ENCODE assay signal across 22 cellular contexts in genomic region chr12:90260136-90260535, GRCh38.
"Had no signal": no experiment of that assay in that cellular context is flagged by ENCODE, and none has a peak within 500 bp of the region (broad histone marks: within the 10 kb centered on the region; RNA-seq: fewer than 3 reads in every experiment).

No MANE protein-coding gene starts in this region.

- H3K36me3 ChIP-seq: cardiac muscle cell, thoracic aorta, uterus had no signal

- H3K27ac Mint-ChIP-seq: activated CD4-positive, alpha-beta T cell treated with anti-CD3 and anti-CD28 coated beads for 36 hours; activated CD8-positive, alpha-beta memory T cell treated with anti-CD3 and anti-CD28 coated beads, Interleukin-2, amount 10 ng/mL, durations not matched to agents 7 days and 5 days; activated CD8-positive, alpha-beta T cell treated with anti-CD3 and anti-CD28 coated beads, Interleukin-2, amount 10 ng/mL, durations not matched to agents 7 days and 5 days; activated naive CD4-positive, alpha-beta T cell treated with anti-CD3 and anti-CD28 coated beads, Interleukin-2, amount 50 U/mL, for 24 hours; activated naive CD8-positive, alpha-beta T cell treated with anti-CD3 and anti-CD28 coated beads, Interleukin-2, amount 50 U/mL, for 24 hours; activated T-helper 2 cell treated with anti-CD3 and anti-CD28 coated beads, Interferon-gamma antibody, Interleukin-2, Interleukin-4, amounts not matched to agents 10 μg/mL and 5 μg/mL and 100 μg/mL, durations not matched to agents 14 hours and 24 hours and 36 hours; natural killer cell; stimulated activated effector memory CD8-positive, alpha-beta T cell treated with anti-CD3 and anti-CD28 coated beads, Interleukin-12 subunit alpha, Interleukin-12 subunit beta, amount 100 ng/mL, for 72 hours; stimulated activated naive CD8-positive, alpha-beta T cell treated with anti-CD3 and anti-CD28 coated beads, Interleukin-15, Interleukin-2, amounts not matched to agents 100 ng/mL and 50 ng/mL, for 24 hours had no signal

- H3K4me3 ChIP-seq: body of pancreas, cardiac muscle cell, thoracic aorta, uterus had no signal

- H3K27me3 Mint-ChIP-seq: activated CD4-positive, alpha-beta T cell treated with anti-CD3 and anti-CD28 coated beads for 36 hours had no signal

- ATAC-seq: activated CD4-positive, alpha-beta T cell treated with anti-CD3 and anti-CD28 coated beads for 36 hours; activated CD8-positive, alpha-beta memory T cell treated with anti-CD3 and anti-CD28 coated beads, Interleukin-2, amount 10 ng/mL, durations not matched to agents 7 days and 5 days; activated CD8-positive, alpha-beta T cell treated with anti-CD3 and anti-CD28 coated beads, Interleukin-2, amount 10 ng/mL, durations not matched to agents 7 days and 5 days; activated naive CD8-positive, alpha-beta T cell treated with anti-CD3 and anti-CD28 coated beads, Interleukin-2, amount 50 U/mL, for 24 hours; body of pancreas; left ventricle myocardium superior; natural killer cell; right cardiac atrium; stimulated activated effector memory CD8-positive, alpha-beta T cell treated with anti-CD3 and anti-CD28 coated beads, Interleukin-12 subunit alpha, Interleukin-12 subunit beta, amount 100 ng/mL, for 72 hours had no signal

- H3K36me3 Mint-ChIP-seq: activated CD8-positive, alpha-beta memory T cell treated with anti-CD3 and anti-CD28 coated beads, Interleukin-2, amount 10 ng/mL, durations not matched to agents 7 days and 5 days; activated naive CD4-positive, alpha-beta T cell treated with anti-CD3 and anti-CD28 coated beads, Interleukin-2, amount 50 U/mL, for 24 hours; natural killer cell; stimulated activated effector memory CD8-positive, alpha-beta T cell treated with anti-CD3 and anti-CD28 coated beads, Interleukin-12 subunit alpha, Interleukin-12 subunit beta, amount 100 ng/mL, for 72 hours had no signal

- H3K4me1 Mint-ChIP-seq: activated CD4-positive, alpha-beta T cell treated with anti-CD3 and anti-CD28 coated beads for 36 hours; activated CD8-positive, alpha-beta memory T cell treated with anti-CD3 and anti-CD28 coated beads, Interleukin-2, amount 10 ng/mL, durations not matched to agents 7 days and 5 days; activated naive CD4-positive, alpha-beta T cell treated with anti-CD3 and anti-CD28 coated beads, Interleukin-2, amount 50 U/mL, for 24 hours; activated naive CD8-positive, alpha-beta T cell treated with anti-CD3 and anti-CD28 coated beads, Interleukin-2, amount 50 U/mL, for 24 hours; natural killer cell; stimulated activated effector memory CD8-positive, alpha-beta T cell treated with anti-CD3 and anti-CD28 coated beads, Interleukin-12 subunit alpha, Interleukin-12 subunit beta, amount 100 ng/mL, for 72 hours had no signal

- H3K9me3 Mint-ChIP-seq: activated naive CD4-positive, alpha-beta T cell treated with anti-CD3 and anti-CD28 coated beads, Interleukin-2, amount 50 U/mL, for 24 hours; activated naive CD8-positive, alpha-beta T cell treated with anti-CD3 and anti-CD28 coated beads, Interleukin-2, amount 50 U/mL, for 24 hours; activated T-helper 2 cell treated with anti-CD3 and anti-CD28 coated beads, Interferon-gamma antibody, Interleukin-2, Interleukin-4, amounts not matched to agents 10 μg/mL and 5 μg/mL and 100 μg/mL, durations not matched to agents 14 hours and 24 hours and 36 hours; natural killer cell; stimulated activated effector memory CD8-positive, alpha-beta T cell treated with anti-CD3 and anti-CD28 coated beads, Interleukin-12 subunit alpha, Interleukin-12 subunit beta, amount 100 ng/mL, for 72 hours; stimulated activated naive CD8-positive, alpha-beta T cell treated with anti-CD3 and anti-CD28 coated beads, Interleukin-15, Interleukin-2, amounts not matched to agents 100 ng/mL and 50 ng/mL, for 24 hours had no signal

- H3K27ac ChIP-seq: body of pancreas, cardiac muscle cell, thoracic aorta had no signal

- H3K9me3 ChIP-seq: body of pancreas, thoracic aorta, uterus had no signal

- H3K4me1 ChIP-seq: uterus had no signal

- H3K4me3 Mint-ChIP-seq: activated CD4-positive, alpha-beta T cell treated with anti-CD3 and anti-CD28 coated beads for 36 hours; activated CD8-positive, alpha-beta memory T cell treated with anti-CD3 and anti-CD28 coated beads, Interleukin-2, amount 10 ng/mL, durations not matched to agents 7 days and 5 days; activated CD8-positive, alpha-beta T cell treated with anti-CD3 and anti-CD28 coated beads, Interleukin-2, amount 10 ng/mL, durations not matched to agents 7 days and 5 days; activated naive CD4-positive, alpha-beta T cell treated with anti-CD3 and anti-CD28 coated beads, Interleukin-2, amount 50 U/mL, for 24 hours; activated naive CD8-positive, alpha-beta T cell treated with anti-CD3 and anti-CD28 coated beads, Interleukin-2, amount 50 U/mL, for 24 hours; natural killer cell; stimulated activated effector memory CD8-positive, alpha-beta T cell treated with anti-CD3 and anti-CD28 coated beads, Interleukin-12 subunit alpha, Interleukin-12 subunit beta, amount 100 ng/mL, for 72 hours; stimulated activated naive CD8-positive, alpha-beta T cell treated with anti-CD3 and anti-CD28 coated beads, Interleukin-15, Interleukin-2, amounts not matched to agents 100 ng/mL and 50 ng/mL, for 24 hours had no signal

- DNase-seq: activated CD4-positive, alpha-beta T cell treated with anti-CD3 and anti-CD28 coated beads for 36 hours; activated CD4-positive, CD25-positive, alpha-beta regulatory T cell; activated CD8-positive, alpha-beta memory T cell treated with anti-CD3 and anti-CD28 coated beads, Interleukin-2, amount 10 ng/mL, durations not matched to agents 7 days and 5 days; activated CD8-positive, alpha-beta T cell treated with anti-CD3 and anti-CD28 coated beads, Interleukin-2, amount 10 ng/mL, durations not matched to agents 7 days and 5 days; activated naive CD8-positive, alpha-beta T cell treated with anti-CD3 and anti-CD28 coated beads, Interleukin-2, amount 50 U/mL, for 24 hours; activated T-cell treated with anti-CD3 and anti-CD28 coated beads, Interleukin-2, amount 50 U/mL, for 48 hours; body of pancreas; cerebellar nuclear complex; cortex of kidney; foreskin melanocyte; islet precursor cell; left ventricle myocardium superior; natural killer cell; right cardiac atrium; stimulated activated CD4-positive, alpha-beta T cell treated with anti-CD3 and anti-CD28 coated beads, Interleukin-4, amount 100 ng/mL, for 24 hours; uterus had no signal

- H3K27me3 ChIP-seq: body of pancreas, cardiac muscle cell, uterus had no signal
